ENCODE assay signal across 22 cellular contexts in the genomic region with DNA sequence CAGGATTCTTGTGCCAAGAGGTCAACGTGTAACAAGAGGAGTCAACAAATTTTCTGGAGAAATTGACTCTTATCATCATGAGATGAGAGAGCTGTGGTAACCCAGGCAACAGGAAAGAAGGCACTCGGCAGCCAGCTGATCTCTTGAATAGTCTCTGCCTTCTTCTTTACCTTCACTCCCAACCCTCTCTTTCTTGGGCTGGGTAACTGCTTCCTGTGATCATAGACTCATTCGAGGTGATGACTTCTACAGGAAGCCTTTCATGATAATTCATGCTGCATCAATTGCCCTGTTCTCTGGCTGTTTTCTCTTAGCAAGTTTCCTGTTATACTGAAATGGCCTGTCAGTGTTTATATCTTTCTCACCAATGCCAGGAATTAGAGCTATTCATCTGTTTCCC.
"Had no signal": no experiment of that assay in that cellular context is flagged by ENCODE, and none has a peak within 500 bp of the region (broad histone marks: within the 10 kb centered on the region; RNA-seq: fewer than 3 reads in every experiment).

No MANE protein-coding gene starts in this region.

- H3K9me3 ChIP-seq: SK-N-SH had no signal

- H3K27ac ChIP-seq: KMS-11, RWPE1 had no signal

- H3K4me3 ChIP-seq: K562 had no signal

- DNase-seq: IMR-90; Kasumi-1; MM.1S; NCI-H1092 treated with DMSO at 0.1 percent for 48 hours; NCI-H1436; NCI-H187; NCI-H2029; NCI-H2081 treated with DMSO at 0.1 percent for 48 hours; NCI-H2227 treated with DMSO at 0.1 percent for 48 hours; NCI-H524; NCI-H526 treated with DMSO at 0.1 percent for 48 hours; NCI-H748 treated with DMSO at 0.1 percent for 48 hours; NK-92 treated with Interleukin-12 subunit alpha and Interleukin-12 subunit beta, amount 100 ng/mL, for 24 hours; PC-3; SHP77; SK-N-SH; SW 1271 had no signal

- ATAC-seq: HepG2, K562, Panc1, PC-3 had no signal

- FAIRE-seq: HepG2, K562 had no signal
